Comparison of ENCODE assay signal across 22 cellular contexts in genomic region chr5:58724992-58725391, GRCh38.
DNase-seq lines count a peak whose midpoint lies in the region; TF ChIP-seq lines count a peak whose summit lies in the region.
"Had no signal": no experiment of that assay in that cellular context is flagged by ENCODE, and none has a peak within 500 bp of the region (broad histone marks: within the 10 kb centered on the region; RNA-seq: fewer than 3 reads in every experiment).

No MANE protein-coding gene starts in this region.

- no peak overlapping the region for H2BK5ac ChIP-seq in mesendoderm (ENCODE audit: low read length)

- no peak overlapping the region for H3K27ac Mint-ChIP-seq in osteocyte (ENCODE audit: unreplicated experiment)
- H3K27ac Mint-ChIP-seq: CD14-positive monocyte; CD4-positive, alpha-beta memory T cell; CD4-positive, CD25-positive, alpha-beta regulatory T cell; CD8-positive, alpha-beta memory T cell had no signal

- no peaks in the 10 kb centered on the region for H3K27me3 ChIP-seq in HUES48 (ENCODE audit: control insufficient read depth, insufficient read depth, low read length)
- H3K27me3 ChIP-seq in mesendoderm (ENCODE audit: insufficient read depth, low read length, poor library complexity) = no peaks in the 10 kb centered on the region
- H3K27me3 ChIP-seq in colonic mucosa = no peaks in the 10 kb centered on the region
- H3K27me3 ChIP-seq: BE2C, BLaER1 had no signal

- H3K9me3 ChIP-seq in HEK293 (ENCODE audit: control insufficient read depth, insufficient read depth, low read depth, low read length) (no peaks in the 10 kb centered on the region), HUES48 (ENCODE audit: control insufficient read depth, insufficient read depth, low read length) (peaks cover 11% of the 10 kb centered on the region; the same call in 1 of the 2 replicates), colonic mucosa (no peaks in the 10 kb centered on the region)
- H3K9me3 ChIP-seq: BE2C, BLaER1 had no signal

- H3K4me1 ChIP-seq in HEK293 (ENCODE audit: control insufficient read depth, insufficient read depth, low read length) = no peaks in the 10 kb centered on the region
- H3K4me1 ChIP-seq in HUES48 (ENCODE audit: control insufficient read depth, insufficient read depth, low read length) = peaks cover 28% of the 10 kb centered on the region
- no peaks in the 10 kb centered on the region for H3K4me1 ChIP-seq in mesendoderm (ENCODE audit: control insufficient read depth, low read depth, low read length)
- H3K4me1 ChIP-seq in colonic mucosa = no peaks in the 10 kb centered on the region
- H3K4me1 ChIP-seq: BE2C, BLaER1 had no signal

- H3K4ac ChIP-seq in mesendoderm (ENCODE audit: low read depth, low read length) = no peak overlapping the region

- no peak overlapping the region for H2AK5ac ChIP-seq in mesendoderm (ENCODE audit: low read length)

- DNase-seq in mesendoderm = peak; percentile 27
- DNase-seq in colonic mucosa = no peak
- no peak for DNase-seq in osteocyte (ENCODE audit: extremely low spot score, unreplicated experiment)
- DNase-seq: 8988T; ACHN; BE2C; C1 segment of cervical spinal cord; CD4-positive, alpha-beta memory T cell; CD4-positive, CD25-positive, alpha-beta regulatory T cell; CD8-positive, alpha-beta memory T cell; COR-L47; DMS 273 treated with DMSO at 0.1 percent for 48 hours; DMS153; DMS79; DND-41; EL; GDM1 had no signal

- H3K27ac ChIP-seq in HEK293 (ENCODE audit: extremely low read depth, low read depth, low read length) (no peak overlapping the region), HUES48 (ENCODE audit: low read depth, low read length) (no peak overlapping the region), mesendoderm (ENCODE audit: low read depth, low read length) (no peak overlapping the region), colonic mucosa (no peak overlapping the region)
- H3K27ac ChIP-seq: BLaER1 had no signal

- peaks cover 24% of the 10 kb centered on the region for H3K27me3 Mint-ChIP-seq in osteocyte (ENCODE audit: unreplicated experiment)

- no peaks in the 10 kb centered on the region for H3K79me2 ChIP-seq in mesendoderm (ENCODE audit: control insufficient read depth, insufficient read depth, low read length)

- TF ChIP-seq CTCF in HEK293 (tag by site-specific recombination; IDR thresholded peaks at IDR 0.05) (no peak), colonic mucosa (IDR thresholded peaks at IDR 0.05) (no peak), osteocyte (IDR thresholded peaks at IDR 0.05) (no peak)

- H3K4me3 ChIP-seq in HEK293 (ENCODE audit: low read depth, low read length) (no peak overlapping the region), HUES48 (ENCODE audit: low read depth, low read length) (peak overlapping the region; percentile 25; the same call in 1 of the 2 replicates), mesendoderm (ENCODE audit: low read length) (no peak overlapping the region), colonic mucosa (no peak overlapping the region)
- H3K4me3 ChIP-seq: BLaER1, GM12878 had no signal

- no peak overlapping the region for H4K8ac ChIP-seq in mesendoderm (ENCODE audit: low read depth, low read length)

- H4K5ac ChIP-seq in mesendoderm (ENCODE audit: low read length) = no peak overlapping the region

- WGBS in mesendoderm (ENCODE audit: extremely low coverage, insufficient coverage, low lambda C conversion rate) = no CpG with 5 or more reads among the region's 2 CpGs

- H3K79me1 ChIP-seq in mesendoderm (ENCODE audit: low read length) = no peaks in the 10 kb centered on the region

- POLR2A ChIA-PET in HEK293 (lab: Yijun Ruan, JAX) = no interaction called here

- H3K23ac ChIP-seq in mesendoderm (ENCODE audit: low read length) = no peak overlapping the region

- H2BK15ac ChIP-seq in mesendoderm (replicated peaks; ENCODE audit: low read depth) = no peak overlapping the region

- H2BK120ac ChIP-seq in mesendoderm (ENCODE audit: low read depth, low read length) = no peak overlapping the region

- no peaks in the 10 kb centered on the region for H3K36me3 ChIP-seq in HEK293 (ENCODE audit: control insufficient read depth in 2 of 2, insufficient read depth in 1 of 2, low read length in 2 of 2)
- H3K36me3 ChIP-seq in HUES48 (ENCODE audit: control insufficient read depth, insufficient read depth, low read length) = no peaks in the 10 kb centered on the region
- H3K36me3 ChIP-seq in mesendoderm (ENCODE audit: control insufficient read depth, insufficient read depth, low read length) = no peaks in the 10 kb centered on the region
- no peaks in the 10 kb centered on the region for H3K36me3 ChIP-seq in colonic mucosa
- H3K36me3 ChIP-seq: BLaER1 had no signal

- H3K56ac ChIP-seq in mesendoderm (ENCODE audit: low read length) = no peak overlapping the region

- H3K4me1 Mint-ChIP-seq in osteocyte (ENCODE audit: unreplicated experiment) = peaks cover 3% of the 10 kb centered on the region
- H3K4me1 Mint-ChIP-seq: CD14-positive monocyte; CD4-positive, alpha-beta memory T cell; CD4-positive, CD25-positive, alpha-beta regulatory T cell; CD8-positive, alpha-beta memory T cell had no signal

- no peak overlapping the region for H3K9ac ChIP-seq in HUES48 (ENCODE audit: low read depth, low read length)
- H3K9ac ChIP-seq in mesendoderm (ENCODE audit: low read length) = no peak overlapping the region
- H3K9ac ChIP-seq in colonic mucosa (ENCODE audit: low read depth in 2 of 2, low read length in 2 of 2) = no peak overlapping the region
- H3K9ac ChIP-seq: BLaER1 had no signal

- H3K4me2 ChIP-seq in mesendoderm (ENCODE audit: low read length) = no peak overlapping the region
- H3K4me2 ChIP-seq: BLaER1 had no signal

- H3K9me3 Mint-ChIP-seq in osteocyte (ENCODE audit: unreplicated experiment) = no peaks in the 10 kb centered on the region

- CTCF ChIA-PET in HEK293 (lab: Yijun Ruan, JAX) = no interaction called here

- H3K36me3 Mint-ChIP-seq in osteocyte (ENCODE audit: unreplicated experiment) = no peaks in the 10 kb centered on the region
- H3K36me3 Mint-ChIP-seq: CD14-positive monocyte; CD4-positive, alpha-beta memory T cell; CD4-positive, CD25-positive, alpha-beta regulatory T cell; CD8-positive, alpha-beta memory T cell had no signal

- H3K4me3 Mint-ChIP-seq in osteocyte (ENCODE audit: unreplicated experiment) = no peak overlapping the region
- H3K4me3 Mint-ChIP-seq: CD14-positive monocyte; CD4-positive, alpha-beta memory T cell; CD4-positive, CD25-positive, alpha-beta regulatory T cell; CD8-positive, alpha-beta memory T cell had no signal

- intact Hi-C loops in colonic mucosa (cut with DNase I) = no loop called here

- no peak overlapping the region for H3K18ac ChIP-seq in mesendoderm (ENCODE audit: low read length)

TF ChIP-seq in HEK293, 187 proteins besides CTCF, POLR2A, EP300 and RAD21 (continues in another document):
- TF ChIP-seq PRDM2 (tag by site-specific recombination; IDR thresholded peaks at IDR 0.05; ENCODE audit: borderline replicate concordance) (no peak), ZSCAN16 (tag by site-specific recombination; IDR thresholded peaks at IDR 0.05) (no peak), GLI2 (tag by site-specific recombination; IDR thresholded peaks at IDR 0.05; ENCODE audit: borderline replicate concordance, low read depth) (no peak), TRIM28 (IDR thresholded peaks at IDR 0.05; ENCODE audit: borderline replicate concordance, low read length) (peak; percentile 51; the same call in 1 of the 2 replicates), ZNF311 (tag by site-specific recombination; IDR thresholded peaks at IDR 0.05; ENCODE audit: borderline replicate concordance) (no peak), ZFP3 (tag by site-specific recombination; IDR thresholded peaks at IDR 0.05; ENCODE audit: low read depth) (no peak), ZNF155 (tag by site-specific recombination; IDR thresholded peaks at IDR 0.05) (no peak), ZNF19 (tag by site-specific recombination; IDR thresholded peaks at IDR 0.05; ENCODE audit: low read depth) (no peak), ZNF394 (tag by site-specific recombination; IDR thresholded peaks at IDR 0.05; ENCODE audit: borderline replicate concordance) (no peak), ZNF555 (tag by site-specific recombination; conservative IDR thresholded peaks at IDR 0.05) (no peak), ZNF670 (tag by site-specific recombination; IDR thresholded peaks at IDR 0.05; ENCODE audit: low read depth) (no peak)
